Comparison of ENCODE assay signal across 9 cellular contexts in the genomic region with DNA sequence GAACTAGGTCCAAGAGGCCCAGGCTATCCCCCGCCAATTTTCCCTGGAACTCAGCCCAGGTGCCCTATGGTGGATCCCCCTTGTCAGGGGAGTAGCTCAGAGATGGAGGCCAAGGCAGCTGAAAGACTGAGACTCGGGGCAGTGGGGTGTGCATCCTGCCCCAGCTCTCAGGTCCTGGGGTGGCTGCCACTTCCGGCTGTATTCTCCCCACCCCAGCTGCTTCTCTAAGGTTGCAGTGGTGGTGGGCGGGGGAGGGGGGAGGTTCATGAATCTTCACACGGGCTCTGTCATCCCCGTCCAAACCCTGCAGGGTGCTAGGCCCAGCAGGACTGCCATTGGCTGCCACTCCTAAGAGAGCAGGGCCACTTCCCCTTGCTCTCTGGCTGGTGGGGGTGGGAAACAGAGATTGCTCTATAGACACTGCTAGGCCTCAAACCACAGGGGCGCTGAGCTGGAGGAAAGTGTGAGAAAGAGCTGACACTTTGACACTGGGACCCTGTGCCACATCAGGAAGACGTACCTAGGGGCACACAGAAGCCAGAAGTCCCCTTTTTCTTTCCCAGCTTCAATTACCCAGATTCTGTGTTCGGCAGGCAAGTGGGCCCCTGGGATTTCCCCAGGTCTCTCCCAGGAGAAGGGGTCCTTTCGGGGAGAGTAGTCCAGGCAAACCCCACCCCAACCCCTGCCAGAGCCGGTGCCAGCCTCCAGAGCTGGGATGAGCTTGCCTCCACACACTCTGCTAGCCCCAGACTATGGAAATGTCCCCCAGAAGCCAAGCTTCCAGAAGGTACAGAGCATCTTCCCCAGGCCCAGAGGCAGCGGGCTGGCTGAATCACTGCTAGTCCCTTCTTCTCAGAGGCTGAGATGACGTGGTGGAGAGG. TPM values are rescaled to one million over a fixed set of nuclear protein-coding genes. Genes with fewer than 3 reads are reported as not detected.
DNase-seq lines count a peak whose midpoint lies in the region; ATAC-seq, FAIRE-seq and TF ChIP-seq lines count a peak whose summit lies in the region.
"Had no signal": no experiment of that assay in that cellular context is flagged by ENCODE, and none has a peak within 500 bp of the region (broad histone marks: within the 10 kb centered on the region; RNA-seq: fewer than 3 reads in every experiment).

No MANE protein-coding gene starts in this region.

- DNase-seq in ELF-1 (ENCODE audit: low read depth, low spot score): peak; percentile 53
- DNase-seq in MM.1S: peak; percentile 92
- peak; percentile 54 for DNase-seq in activated CD8-positive, alpha-beta memory T cell treated with anti-CD3 and anti-CD28 coated beads, Interleukin-2, amount 50 U/mL, for 1 hour (ENCODE audit: extremely low read depth)
- peak; percentile 78 for DNase-seq in kidney
- peak; percentile 67 to 85 for DNase-seq in stimulated activated CD8-positive, alpha-beta memory T cell treated with anti-CD3 and anti-CD28 coated beads, Interleukin-7, amount 100 ng/mL, for 48 hours (ENCODE audit: extremely low read depth in 1 of 2, low read depth in 1 of 2)
- DNase-seq in dedifferentiated amniotic fluid mesenchymal stem cell (ENCODE audit: extremely low spot score): no peak
- no peak for DNase-seq in NCI-H2227 treated with DMSO at 0.1 percent for 48 hours (lab: John Stamatoyannopoulos, UW)

- H3K36me3 ChIP-seq in MM.1S (replicated peaks; ENCODE audit: insufficient read depth, low read length): no peaks in the 10 kb centered on the region
- no peaks in the 10 kb centered on the region for H3K36me3 ChIP-seq in kidney (ENCODE audit: control insufficient read depth in 1 of 2, insufficient read depth in 2 of 2, low read length in 2 of 2)

- H4K20me1 ChIP-seq in MM.1S (ENCODE audit: insufficient read depth, low read length): peaks cover 5% of the 10 kb centered on the region; the same call in 1 of the 2 replicates

- peak; percentile 65 for ATAC-seq in GM21529 (IDR thresholded peaks at IDR 0.05; ENCODE audit: unreplicated experiment)

- H3K79me2 ChIP-seq in MM.1S (ENCODE audit: low read length): peaks cover 77% of the 10 kb centered on the region

- H3K27me3 ChIP-seq in MM.1S (replicated peaks; ENCODE audit: insufficient read depth, low read length): no peaks in the 10 kb centered on the region

- H3K9me3 ChIP-seq in MM.1S (replicated peaks; ENCODE audit: insufficient read depth, low read length): no peaks in the 10 kb centered on the region
- no peaks in the 10 kb centered on the region for H3K9me3 ChIP-seq in kidney (ENCODE audit: control insufficient read depth in 1 of 2, low read length in 2 of 2)

- H3K4me3 ChIP-seq in MM.1S (ENCODE audit: low read length) (peak overlapping the region; percentile 91), kidney (ENCODE audit: low read length in 2 of 2) (no peak overlapping the region)

- FAIRE-seq in kidney (lab: Jason Lieb, UNC): no peak
- FAIRE-seq: endometrium had no signal

- H3K9ac ChIP-seq in MM.1S (ENCODE audit: low read length): peak overlapping the region; percentile 89
- no peak overlapping the region for H3K9ac ChIP-seq in kidney (ENCODE audit: low read length in 2 of 2)

- peaks cover 52% of the 10 kb centered on the region for H3F3A ChIP-seq in MM.1S (ENCODE audit: insufficient read depth, low read length)

- peak overlapping the region; percentile 91 for H3K27ac ChIP-seq in MM.1S (ENCODE audit: low read length)
- no peak overlapping the region for H3K27ac ChIP-seq in kidney (ENCODE audit: low read depth in 2 of 2, low read length in 2 of 2)

- TF ChIP-seq CTCF in MM.1S (IDR thresholded peaks at IDR 0.05; ENCODE audit: low read length): no peak
- no peak for TF ChIP-seq CTCF in kidney (IDR thresholded peaks at IDR 0.05; ENCODE audit: borderline replicate concordance, extremely low read depth, insufficient read depth)

- no peaks in the 10 kb centered on the region for H3K9me2 ChIP-seq in MM.1S (replicated peaks; ENCODE audit: insufficient read depth, low read length)

- no peak overlapping the region for H2AFZ ChIP-seq in MM.1S (ENCODE audit: low read length)

- peak overlapping the region; percentile 91 for H3K4me2 ChIP-seq in MM.1S (ENCODE audit: low read depth, low read length)

- H3K4me1 ChIP-seq in MM.1S (ENCODE audit: low read length) (peaks cover 72% of the 10 kb centered on the region), kidney (ENCODE audit: control insufficient read depth in 1 of 2, insufficient read depth in 1 of 2, low read depth in 1 of 2, low read length in 2 of 2) (no peaks in the 10 kb centered on the region)

- intact Hi-C loops in kidney (cut with DNase I): no loop called here

RNA-seq across cellular contexts. Expression of gene SASH3, which starts 1.6 kb away (rescaled TPM):
- total RNA-seq in kidney: 18.3 TPM
- 1.9 TPM for polyA plus RNA-seq in kidney (ENCODE audit: insufficient read depth, low read depth, low replicate concordance)

RNA-seq across cellular contexts. Expression of gene XPNPEP2, which starts 42.6 kb away (rescaled TPM):
- 2.0 TPM for total RNA-seq in kidney
- polyA plus RNA-seq in kidney (ENCODE audit: insufficient read depth, low read depth, low replicate concordance): 78.6 TPM

Comparison
In these comparisons a context has a peak if more than half of its experiments do, and no peak if none do; other contexts are left out.
1. DNase-seq: peak in ELF-1 (single experiment), MM.1S (single experiment), activated CD8-positive, alpha-beta memory T cell treated with anti-CD3 and anti-CD28 coated beads, Interleukin-2, amount 50 U/mL, for 1 hour (single experiment), kidney (single experiment) and stimulated activated CD8-positive, alpha-beta memory T cell treated with anti-CD3 and anti-CD28 coated beads, Interleukin-7, amount 100 ng/mL, for 48 hours (2 of 2); none in dedifferentiated amniotic fluid mesenchymal stem cell (single experiment) and NCI-H2227 treated with DMSO at 0.1 percent for 48 hours (single experiment).